In the genomic region with DNA sequence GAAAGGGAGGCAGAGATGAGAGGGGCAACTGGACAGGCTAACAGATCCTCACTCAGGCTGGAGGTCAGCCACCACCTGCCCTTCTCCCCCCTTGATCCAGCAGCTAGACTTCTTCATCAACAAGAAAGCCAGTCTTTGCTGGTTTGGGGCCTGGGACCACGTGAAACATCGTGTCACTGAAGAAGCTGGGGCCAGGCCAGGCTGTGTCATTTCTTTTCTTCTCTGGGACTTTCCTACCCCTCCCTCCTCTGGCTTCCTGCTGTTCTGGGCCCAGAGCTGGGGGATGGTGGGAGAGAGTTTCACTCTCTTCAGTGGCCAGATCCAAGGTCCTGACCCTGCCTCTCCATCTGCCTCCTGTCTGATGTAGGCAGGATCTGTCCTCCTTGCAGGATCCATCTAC, we compare ENCODE assay signal across 8 cellular contexts. TPM values are rescaled to one million over a fixed set of nuclear protein-coding genes. Genes with fewer than 3 reads are reported as not detected.
A peak's percentile ranks its signal among the peaks of the same experiment; 100 is the strongest.
DNase-seq lines count a peak whose midpoint lies in the region; ATAC-seq and TF ChIP-seq lines count a peak whose summit lies in the region.

No MANE protein-coding gene starts in this region.

- no peak overlapping the region for H3K4me2 ChIP-seq in osteoblast (ENCODE audit: insufficient read depth, low read length)

- H3K4me1 Mint-ChIP-seq in activated CD8-positive, alpha-beta T cell treated with anti-CD3 and anti-CD28 coated beads for 36 hours (ENCODE audit: low read depth), result peaks cover 4% of the 10 kb centered on the region
- H3K4me1 Mint-ChIP-seq in activated CD8-positive, alpha-beta T cell treated with anti-CD3 and anti-CD28 coated beads, Interleukin-2, amount 10 ng/mL, durations not matched to agents 7 days and 5 days (ENCODE audit: low read depth), result peaks cover 6% of the 10 kb centered on the region
- H3K4me1 Mint-ChIP-seq in activated naive CD8-positive, alpha-beta T cell treated with anti-CD3 and anti-CD28 coated beads, Interleukin-2, amount 50 U/mL, for 24 hours, result peaks cover 4% of the 10 kb centered on the region
- H3K4me1 Mint-ChIP-seq in endothelial cell (ENCODE audit: unreplicated experiment), result no peaks in the 10 kb centered on the region

- H3K27me3 Mint-ChIP-seq in activated CD8-positive, alpha-beta T cell treated with anti-CD3 and anti-CD28 coated beads for 36 hours, result no peaks in the 10 kb centered on the region
- H3K27me3 Mint-ChIP-seq in activated CD8-positive, alpha-beta T cell treated with anti-CD3 and anti-CD28 coated beads, Interleukin-2, amount 10 ng/mL, durations not matched to agents 7 days and 5 days (ENCODE audit: low read depth), result peaks cover 23% of the 10 kb centered on the region
- peaks cover 15% of the 10 kb centered on the region for H3K27me3 Mint-ChIP-seq in activated naive CD8-positive, alpha-beta T cell treated with anti-CD3 and anti-CD28 coated beads, Interleukin-2, amount 50 U/mL, for 24 hours
- peaks cover 8% of the 10 kb centered on the region for H3K27me3 Mint-ChIP-seq in endothelial cell (ENCODE audit: unreplicated experiment)

- ATAC-seq in activated CD8-positive, alpha-beta T cell treated with anti-CD3 and anti-CD28 coated beads for 36 hours, result peak; percentile 93
- ATAC-seq in activated CD8-positive, alpha-beta T cell treated with anti-CD3 and anti-CD28 coated beads, Interleukin-2, amount 10 ng/mL, durations not matched to agents 7 days and 5 days, result no peak
- peak; percentile 58 for ATAC-seq in GM21447 (IDR thresholded peaks at IDR 0.05; ENCODE audit: unreplicated experiment)
- peak; percentile 48 for ATAC-seq in activated naive CD8-positive, alpha-beta T cell treated with anti-CD3 and anti-CD28 coated beads, Interleukin-2, amount 50 U/mL, for 24 hours

- H3K4me3 Mint-ChIP-seq in activated CD8-positive, alpha-beta T cell treated with anti-CD3 and anti-CD28 coated beads for 36 hours, result no peak overlapping the region
- H3K4me3 Mint-ChIP-seq in activated CD8-positive, alpha-beta T cell treated with anti-CD3 and anti-CD28 coated beads, Interleukin-2, amount 10 ng/mL, durations not matched to agents 7 days and 5 days, result no peak overlapping the region
- H3K4me3 Mint-ChIP-seq in activated naive CD8-positive, alpha-beta T cell treated with anti-CD3 and anti-CD28 coated beads, Interleukin-2, amount 50 U/mL, for 24 hours, result no peak overlapping the region
- H3K4me3 Mint-ChIP-seq in endothelial cell (ENCODE audit: unreplicated experiment), result no peak overlapping the region

- H3K79me2 ChIP-seq in osteoblast (ENCODE audit: insufficient read depth, low read length), result no peaks in the 10 kb centered on the region

- POLR2A ChIA-PET in activated CD8-positive, alpha-beta T cell treated with anti-CD3 and anti-CD28 coated beads for 36 hours (lab: Charles Lee), result interaction anchor here (1.0 kb wide), 1 partner anchor 19 kb away, joined by 4 read pairs; a partner anchor contains a TSS
- POLR2A ChIA-PET in activated CD8-positive, alpha-beta T cell treated with anti-CD3 and anti-CD28 coated beads, Interleukin-2, amount 10 ng/mL, durations not matched to agents 7 days and 5 days (lab: Charles Lee), result no interaction called here

- peak overlapping the region; percentile 32 for H3K27ac Mint-ChIP-seq in activated CD8-positive, alpha-beta T cell treated with anti-CD3 and anti-CD28 coated beads for 36 hours
- H3K27ac Mint-ChIP-seq in activated CD8-positive, alpha-beta T cell treated with anti-CD3 and anti-CD28 coated beads, Interleukin-2, amount 10 ng/mL, durations not matched to agents 7 days and 5 days, result no peak overlapping the region
- H3K27ac Mint-ChIP-seq in activated naive CD8-positive, alpha-beta T cell treated with anti-CD3 and anti-CD28 coated beads, Interleukin-2, amount 50 U/mL, for 24 hours, result no peak overlapping the region
- H3K27ac Mint-ChIP-seq in endothelial cell (ENCODE audit: unreplicated experiment), result no peak overlapping the region

- no peak overlapping the region for H3K4me3 ChIP-seq in osteoblast (ENCODE audit: insufficient read depth, low read length)
- no peak overlapping the region for H3K4me3 ChIP-seq in ascending aorta

- no peaks in the 10 kb centered on the region for H3K36me3 ChIP-seq in osteoblast (ENCODE audit: insufficient read depth, low read length)
- H3K36me3 ChIP-seq in ascending aorta, result no peaks in the 10 kb centered on the region

- CTCF ChIA-PET in activated CD8-positive, alpha-beta T cell treated with anti-CD3 and anti-CD28 coated beads for 36 hours (lab: Charles Lee), result interaction anchor here (1.1 to 7.6 kb wide), 4 partner anchors 16 to 170 kb away, joined by 4 to 50 read pairs (median 4); no protein-coding TSS in a partner anchor
- CTCF ChIA-PET in activated CD8-positive, alpha-beta T cell treated with anti-CD3 and anti-CD28 coated beads, Interleukin-2, amount 10 ng/mL, durations not matched to agents 7 days and 5 days (lab: Charles Lee), result interaction anchor here (1.2 to 1.5 kb wide), 3 partner anchors 16 to 303 kb away, joined by 3 to 14 read pairs (median 5); no protein-coding TSS in a partner anchor

- TF ChIP-seq CTCF in activated CD8-positive, alpha-beta T cell treated with anti-CD3 and anti-CD28 coated beads for 36 hours (IDR thresholded peaks at IDR 0.05), result no peak
- TF ChIP-seq CTCF in osteoblast (IDR thresholded peaks at IDR 0.05; ENCODE audit: extremely low read depth, low read depth, low read length), result no peak
- TF ChIP-seq CTCF in ascending aorta (IDR thresholded peaks at IDR 0.05), result no peak
- no peak for TF ChIP-seq CTCF in endothelial cell (IDR thresholded peaks at IDR 0.05; ENCODE audit: unreplicated experiment)

- intact Hi-C loops in activated CD8-positive, alpha-beta T cell treated with anti-CD3 and anti-CD28 coated beads for 36 hours (cut with micrococcal nuclease), result no loop called here
- intact Hi-C loops in ascending aorta (cut with DNase I), result no loop called here

- H3K9me3 ChIP-seq in osteoblast (ENCODE audit: low read depth, low read length), result no peaks in the 10 kb centered on the region
- no peaks in the 10 kb centered on the region for H3K9me3 ChIP-seq in ascending aorta

- H3K27me3 ChIP-seq in osteoblast (ENCODE audit: insufficient read depth, low read length), result peaks cover 8% of the 10 kb centered on the region
- H3K27me3 ChIP-seq in ascending aorta, result no peaks in the 10 kb centered on the region

- H3K4me1 ChIP-seq in osteoblast (ENCODE audit: insufficient read depth, low read length) (peaks cover 27% of the 10 kb centered on the region), ascending aorta (peaks cover 2 to 17% of the 10 kb centered on the region in 2 donors)

- H4K20me1 ChIP-seq in osteoblast (ENCODE audit: insufficient read depth, low read length), result no peaks in the 10 kb centered on the region

- no peaks in the 10 kb centered on the region for H3K36me3 Mint-ChIP-seq in activated CD8-positive, alpha-beta T cell treated with anti-CD3 and anti-CD28 coated beads for 36 hours (ENCODE audit: low read depth)
- no peaks in the 10 kb centered on the region for H3K36me3 Mint-ChIP-seq in activated CD8-positive, alpha-beta T cell treated with anti-CD3 and anti-CD28 coated beads, Interleukin-2, amount 10 ng/mL, durations not matched to agents 7 days and 5 days (ENCODE audit: low read depth)
- no peaks in the 10 kb centered on the region for H3K36me3 Mint-ChIP-seq in activated naive CD8-positive, alpha-beta T cell treated with anti-CD3 and anti-CD28 coated beads, Interleukin-2, amount 50 U/mL, for 24 hours (ENCODE audit: low read depth)
- H3K36me3 Mint-ChIP-seq in endothelial cell (ENCODE audit: low read depth, unreplicated experiment), result peaks cover 6% of the 10 kb centered on the region

- no peaks in the 10 kb centered on the region for H3K9me3 Mint-ChIP-seq in activated CD8-positive, alpha-beta T cell treated with anti-CD3 and anti-CD28 coated beads for 36 hours
- no peaks in the 10 kb centered on the region for H3K9me3 Mint-ChIP-seq in activated CD8-positive, alpha-beta T cell treated with anti-CD3 and anti-CD28 coated beads, Interleukin-2, amount 10 ng/mL, durations not matched to agents 7 days and 5 days (ENCODE audit: insufficient read depth)
- no peaks in the 10 kb centered on the region for H3K9me3 Mint-ChIP-seq in activated naive CD8-positive, alpha-beta T cell treated with anti-CD3 and anti-CD28 coated beads, Interleukin-2, amount 50 U/mL, for 24 hours
- H3K9me3 Mint-ChIP-seq in endothelial cell (ENCODE audit: unreplicated experiment), result no peaks in the 10 kb centered on the region

- H3K27ac ChIP-seq in osteoblast (ENCODE audit: low read depth, low read length) (no peak overlapping the region), ascending aorta (no peak overlapping the region)

- H2AFZ ChIP-seq in osteoblast (ENCODE audit: low read length), result no peak overlapping the region

- DNase-seq in activated CD8-positive, alpha-beta T cell treated with anti-CD3 and anti-CD28 coated beads for 36 hours, result peak; percentile 58
- DNase-seq in activated CD8-positive, alpha-beta T cell treated with anti-CD3 and anti-CD28 coated beads, Interleukin-2, amount 10 ng/mL, durations not matched to agents 7 days and 5 days, result no peak
- DNase-seq in activated naive CD8-positive, alpha-beta T cell treated with anti-CD3 and anti-CD28 coated beads, Interleukin-2, amount 50 U/mL, for 24 hours, result peak; percentile 14
- DNase-seq in osteoblast (ENCODE audit: insufficient read length, low spot score, missing footprints), result peak; percentile 69
- DNase-seq in ascending aorta (ENCODE audit: low spot score in 2 of 2), result no peak
- DNase-seq in endothelial cell (ENCODE audit: low spot score), result no peak
- no peak for DNase-seq in AG08396 (ENCODE audit: low spot score)

RNA-seq across cellular contexts. Expression of a gene that starts 18.1 kb away (rescaled TPM):
- total RNA-seq in activated CD8-positive, alpha-beta T cell treated with anti-CD3 and anti-CD28 coated beads for 36 hours, result not detected
- not detected for total RNA-seq in activated CD8-positive, alpha-beta T cell treated with anti-CD3 and anti-CD28 coated beads, Interleukin-2, amount 10 ng/mL, durations not matched to agents 7 days and 5 days
- total RNA-seq in osteoblast, result not detected in 2 replicates
- not detected for total RNA-seq in ascending aorta
- total RNA-seq in endothelial cell (ENCODE audit: unreplicated experiment), result not detected

RNA-seq across cellular contexts. Expression of a gene that starts 41.8 kb away (rescaled TPM):
- total RNA-seq in activated CD8-positive, alpha-beta T cell treated with anti-CD3 and anti-CD28 coated beads for 36 hours, result not detected
- not detected for total RNA-seq in activated CD8-positive, alpha-beta T cell treated with anti-CD3 and anti-CD28 coated beads, Interleukin-2, amount 10 ng/mL, durations not matched to agents 7 days and 5 days
- total RNA-seq in osteoblast (7.6 and 7.7 TPM in 2 replicates), ascending aorta (not detected), endothelial cell (ENCODE audit: unreplicated experiment) (not detected)

Comparison
In these comparisons a context has a peak if more than half of its experiments do, and no peak if none do; other contexts are left out.
1. DNase-seq: peak in activated CD8-positive, alpha-beta T cell treated with anti-CD3 and anti-CD28 coated beads for 36 hours (single experiment), activated naive CD8-positive, alpha-beta T cell treated with anti-CD3 and anti-CD28 coated beads, Interleukin-2, amount 50 U/mL, for 24 hours (single experiment) and osteoblast (single experiment); none in activated CD8-positive, alpha-beta T cell treated with anti-CD3 and anti-CD28 coated beads, Interleukin-2, amount 10 ng/mL, durations not matched to agents 7 days and 5 days (single experiment), ascending aorta (0 of 2), endothelial cell (single experiment) and AG08396 (single experiment).